33 cellular contexts compared by ENCODE assay signal in genomic region chr2:25642298-25642697, GRCh38.
"Had no signal": no experiment of that assay in that cellular context is flagged by ENCODE, and none has a peak within 500 bp of the region (broad histone marks: within the 10 kb centered on the region; RNA-seq: fewer than 3 reads in every experiment).

No MANE protein-coding gene starts in this region.

- H3K27me3 ChIP-seq: adrenal gland, body of pancreas, brain microvascular endothelial cell, breast epithelium had no signal

- H3K36me3 ChIP-seq: adrenal gland, brain microvascular endothelial cell, breast epithelium had no signal

- H3K27ac ChIP-seq: adrenal gland, body of pancreas, brain microvascular endothelial cell, breast epithelium, VCaP had no signal

- H3K27me3 Mint-ChIP-seq: activated B cell treated with CpG ODN at 0.5 μM for 24 hours; activated CD4-positive, alpha-beta memory T cell treated with anti-CD3 and anti-CD28 coated beads for 36 hours; activated CD4-positive, alpha-beta T cell treated with anti-CD3 and anti-CD28 coated beads, Interleukin-2, amount 10 ng/mL, durations not matched to agents 24 days and 14 days; activated CD8-positive, alpha-beta T cell treated with anti-CD3 and anti-CD28 coated beads for 36 hours; activated naive CD8-positive, alpha-beta T cell treated with anti-CD3 and anti-CD28 coated beads for 36 hours; activated T-helper 17 cell treated with anti-CD3 and anti-CD28 coated beads, Interleukin-2, amount 50 U/mL, for 72 hours had no signal

- H3K4me3 ChIP-seq: adrenal gland, body of pancreas, breast epithelium had no signal

- DNase-seq: activated B cell treated with CpG ODN at 0.5 μM for 24 hours; activated CD4-positive, alpha-beta memory T cell treated with anti-CD3 and anti-CD28 coated beads for 36 hours; activated CD4-positive, alpha-beta T cell treated with anti-CD3 and anti-CD28 coated beads for 4 hours; activated CD4-positive, alpha-beta T cell treated with anti-CD3 and anti-CD28 coated beads, Interleukin-2, amount 10 ng/mL, durations not matched to agents 24 days and 14 days; activated CD4-positive, alpha-beta T cell treated with anti-CD3 and anti-CD28 coated beads, Interleukin-2, amount 50 U/mL, for 1 hour; activated CD4-positive, alpha-beta T cell treated with anti-CD3 and anti-CD28 coated beads, Interleukin-2, amount 50 U/mL, for 4 hours; activated CD4-positive, CD25-positive, alpha-beta regulatory T cell treated with anti-CD3 and anti-CD28 coated beads, Interleukin-2, amount 50 U/mL, for 72 hours; activated CD8-positive, alpha-beta memory T cell treated with anti-CD3 and anti-CD28 coated beads, Interleukin-2, amount 50 U/mL, for 4 hours; activated CD8-positive, alpha-beta T cell treated with anti-CD3 and anti-CD28 coated beads for 36 hours; activated effector memory CD4-positive, alpha-beta T cell treated with anti-CD3 and anti-CD28 coated beads, Interleukin-2, amount 50 U/mL, for 16 hours; activated gamma-delta T cell treated with Interleukin-2 at 50 U/mL for 16 hours; activated naive CD4-positive, alpha-beta T cell; activated naive CD4-positive, alpha-beta T cell treated with anti-CD3 and anti-CD28 coated beads for 36 hours; activated naive CD4-positive, alpha-beta T cell treated with anti-CD3 and anti-CD28 coated beads, Interleukin-2, amount 50 U/mL, for 16 hours; activated naive CD8-positive, alpha-beta T cell treated with anti-CD3 and anti-CD28 coated beads for 36 hours; activated T-cell treated with anti-CD3 and anti-CD28 coated beads for 4 hours; activated T-cell treated with anti-CD3 and anti-CD28 coated beads, Interleukin-2, amount 50 U/mL, for 1 hour; activated T-cell treated with anti-CD3 and anti-CD28 coated beads, Interleukin-2, amount 50 U/mL, for 4 hours; activated T-cell treated with anti-CD3 and anti-CD28 coated beads, Interleukin-2, amount 50 U/mL, for 72 hours; adrenal gland; amniotic stem cell; aorta; body of pancreas; brain microvascular endothelial cell; central memory CD4-positive, alpha-beta T cell; T-helper 2 cell; T-helper 9 cell had no signal

- H3K4me1 Mint-ChIP-seq: activated B cell treated with CpG ODN at 0.5 μM for 24 hours; activated CD4-positive, alpha-beta T cell treated with anti-CD3 and anti-CD28 coated beads, Interleukin-2, amount 10 ng/mL, durations not matched to agents 24 days and 14 days; activated naive CD8-positive, alpha-beta T cell treated with anti-CD3 and anti-CD28 coated beads for 36 hours had no signal

- H3K27ac Mint-ChIP-seq: activated B cell treated with CpG ODN at 0.5 μM for 24 hours; activated CD4-positive, alpha-beta memory T cell treated with anti-CD3 and anti-CD28 coated beads for 36 hours; activated CD4-positive, alpha-beta T cell treated with anti-CD3 and anti-CD28 coated beads, Interleukin-2, amount 10 ng/mL, durations not matched to agents 24 days and 14 days; activated CD8-positive, alpha-beta T cell treated with anti-CD3 and anti-CD28 coated beads for 36 hours; activated naive CD4-positive, alpha-beta T cell treated with anti-CD3 and anti-CD28 coated beads for 36 hours; activated naive CD8-positive, alpha-beta T cell treated with anti-CD3 and anti-CD28 coated beads for 36 hours; activated T-cell treated with anti-CD3 and anti-CD28 coated beads, Interleukin-2, amount 50 U/mL, for 72 hours; activated T-helper 1 cell treated with anti-CD3 and anti-CD28 coated beads, Interleukin-12 subunit alpha, Interleukin-12 subunit beta, Interleukin-2, Interleukin-4 antibody, amounts not matched to agents 30 ng/mL and 10 ng/mL and 1 ng/mL, durations not matched to agents 14 hours and 24 hours and 36 hours; activated T-helper 17 cell treated with anti-CD3 and anti-CD28 coated beads, Interleukin-2, amount 50 U/mL, for 72 hours; T-helper 2 cell treated with Interferon-gamma antibody and Interleukin-4, amounts not matched to agents 5 μg/mL and 100 μg/mL, for 36 hours had no signal

- ATAC-seq: activated CD8-positive, alpha-beta T cell treated with anti-CD3 and anti-CD28 coated beads for 36 hours; activated naive CD4-positive, alpha-beta T cell treated with anti-CD3 and anti-CD28 coated beads, Interleukin-2, amount 50 U/mL, for 72 hours; activated T-cell treated with anti-CD3 and anti-CD28 coated beads, Interleukin-2, amount 50 U/mL, for 4 hours; activated T-cell treated with anti-CD3 and anti-CD28 coated beads, Interleukin-2, amount 50 U/mL, for 72 hours; activated T-helper 17 cell treated with anti-CD3 and anti-CD28 coated beads, Interleukin-2, amount 50 U/mL, for 72 hours; body of pancreas had no signal

- H3K9me3 ChIP-seq: adrenal gland, body of pancreas, breast epithelium had no signal

- H3K4me3 Mint-ChIP-seq: activated B cell treated with CpG ODN at 0.5 μM for 24 hours; activated CD4-positive, alpha-beta memory T cell treated with anti-CD3 and anti-CD28 coated beads for 36 hours; activated CD4-positive, alpha-beta T cell treated with anti-CD3 and anti-CD28 coated beads, Interleukin-2, amount 10 ng/mL, durations not matched to agents 24 days and 14 days; activated CD8-positive, alpha-beta T cell treated with anti-CD3 and anti-CD28 coated beads for 36 hours; activated naive CD4-positive, alpha-beta T cell treated with anti-CD3 and anti-CD28 coated beads for 36 hours; activated naive CD8-positive, alpha-beta T cell treated with anti-CD3 and anti-CD28 coated beads for 36 hours; activated T-cell treated with anti-CD3 and anti-CD28 coated beads, Interleukin-2, amount 50 U/mL, for 4 hours; activated T-cell treated with anti-CD3 and anti-CD28 coated beads, Interleukin-2, amount 50 U/mL, for 72 hours; activated T-helper 1 cell treated with anti-CD3 and anti-CD28 coated beads, Interleukin-12 subunit alpha, Interleukin-12 subunit beta, Interleukin-2, Interleukin-4 antibody, amounts not matched to agents 30 ng/mL and 10 ng/mL and 1 ng/mL, durations not matched to agents 14 hours and 24 hours and 36 hours; activated T-helper 17 cell treated with anti-CD3 and anti-CD28 coated beads, Interleukin-2, amount 50 U/mL, for 72 hours; T-helper 2 cell treated with Interferon-gamma antibody and Interleukin-4, amounts not matched to agents 5 μg/mL and 100 μg/mL, for 36 hours had no signal

- H3K4me1 ChIP-seq: adrenal gland, body of pancreas, breast epithelium had no signal
